ENCODE assay signal across 8 cellular contexts in the genomic region with DNA sequence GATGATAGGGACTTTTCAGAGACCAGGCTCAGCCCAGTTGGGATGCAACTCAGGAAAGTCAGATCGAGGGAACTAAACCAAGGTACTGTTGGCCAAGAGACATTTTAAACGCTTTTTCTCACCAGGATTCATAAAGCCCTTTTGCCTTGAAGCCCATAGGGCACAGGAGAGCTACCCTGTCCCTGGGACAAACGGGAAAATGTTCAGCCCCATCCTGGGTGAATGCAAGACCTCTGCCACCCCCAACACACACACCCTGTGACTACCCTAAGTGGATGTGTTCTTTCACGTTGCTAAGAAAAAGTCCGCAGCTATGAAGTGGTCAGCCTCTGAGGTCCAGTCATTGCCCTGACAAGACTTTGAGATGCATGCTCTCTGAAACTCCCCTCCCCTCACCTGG. TPM values are rescaled to one million over a fixed set of nuclear protein-coding genes. Genes with fewer than 3 reads are reported as not detected.
DNase-seq lines count a peak whose midpoint lies in the region; ATAC-seq and TF ChIP-seq lines count a peak whose summit lies in the region.
"Had no signal": no experiment of that assay in that cellular context is flagged by ENCODE, and none has a peak within 500 bp of the region (broad histone marks: within the 10 kb centered on the region; RNA-seq: fewer than 3 reads in every experiment).

No MANE protein-coding gene starts in this region.

- H3K36me3 Mint-ChIP-seq in activated CD8-positive, alpha-beta T cell treated with anti-CD3 and anti-CD28 coated beads for 36 hours (ENCODE audit: low read depth) = peaks cover 31% of the 10 kb centered on the region

- in situ Hi-C loops in KBM-7 (cut with MboI; ENCODE audit: low pct_unique_long_range_greater_than_20kb, low sequenced_read_pairs) = no loop called here

- H3K36me3 ChIP-seq in iPS-20b (ENCODE audit: insufficient read depth, low read depth, low read length) (no peaks in the 10 kb centered on the region), spleen (peaks cover 0 to 16% (median 0%) of the 10 kb centered on the region in 6 donors)

- 62 to 79% (median 65%) methylated on average over 5 of the region's 5 CpGs for WGBS in spleen, 5 donors

- ATAC-seq in activated CD8-positive, alpha-beta T cell treated with anti-CD3 and anti-CD28 coated beads for 36 hours = no peak
- no peak for ATAC-seq in GM18502 (IDR thresholded peaks at IDR 0.05; ENCODE audit: poor library complexity, unreplicated experiment)

- H3K27me3 ChIP-seq in iPS-20b (ENCODE audit: insufficient read depth, low read length) = peaks cover 73% of the 10 kb centered on the region
- no peaks in the 10 kb centered on the region for H3K27me3 ChIP-seq in spleen (replicated peaks in 1 of 7)

- no peaks in the 10 kb centered on the region for H3K9me3 Mint-ChIP-seq in activated CD8-positive, alpha-beta T cell treated with anti-CD3 and anti-CD28 coated beads for 36 hours

- H3K4me1 Mint-ChIP-seq in activated CD8-positive, alpha-beta T cell treated with anti-CD3 and anti-CD28 coated beads for 36 hours (ENCODE audit: low read depth) = peaks cover 98% of the 10 kb centered on the region

- no peak overlapping the region for H3K27ac ChIP-seq in iPS-20b (ENCODE audit: low read length)
- peak overlapping the region; percentile 86 to 96 (median 92) for H3K27ac ChIP-seq in spleen

- CTCF ChIA-PET in activated CD8-positive, alpha-beta T cell treated with anti-CD3 and anti-CD28 coated beads for 36 hours (lab: Charles Lee) = interaction anchor here (0.9 to 5.5 kb wide), 7 partner anchors 7 to 47 kb away, joined by 3 to 42 read pairs (median 6); no protein-coding TSS in a partner anchor

- POLR2A ChIA-PET in activated CD8-positive, alpha-beta T cell treated with anti-CD3 and anti-CD28 coated beads for 36 hours (lab: Charles Lee) = interaction anchor here (2.8 to 9.3 kb wide), 5 partner anchors 13 to 43 kb away, joined by 10 to 56 read pairs (median 11); no protein-coding TSS in a partner anchor

- DNase-seq in HFF-Myc (ENCODE audit: extremely low read depth, low read depth) (no peak), spleen (no peak), LoVo (ENCODE audit: low spot score) (no peak), KBM-7 (no peak)
- DNase-seq in activated CD8-positive, alpha-beta T cell treated with anti-CD3 and anti-CD28 coated beads for 36 hours = no peak
- DNase-seq: NCI-H1694 treated with DMSO at 0.1 percent for 48 hours had no signal

- TF ChIP-seq POLR2A in spleen (IDR thresholded peaks at IDR 0.05) = no peak

- H3K9ac ChIP-seq in iPS-20b (ENCODE audit: low read depth, low read length) = peak overlapping the region; percentile 50; the same call in 1 of the 2 replicates

- H3K4me1 ChIP-seq in iPS-20b (ENCODE audit: insufficient read depth, low read length) = peaks cover 26% of the 10 kb centered on the region
- H3K4me1 ChIP-seq in spleen = peaks cover 0 to 100% (median 92%) of the 10 kb centered on the region in 6 donors

- intact Hi-C loops in activated CD8-positive, alpha-beta T cell treated with anti-CD3 and anti-CD28 coated beads for 36 hours (cut with micrococcal nuclease) = no loop called here
- intact Hi-C loops in spleen (cut with DNase I; ENCODE audit: low total_unique reads) = no loop called here

- no peaks in the 10 kb centered on the region for H3K27me3 Mint-ChIP-seq in activated CD8-positive, alpha-beta T cell treated with anti-CD3 and anti-CD28 coated beads for 36 hours

- peak overlapping the region; percentile 68 for H3K4me3 Mint-ChIP-seq in activated CD8-positive, alpha-beta T cell treated with anti-CD3 and anti-CD28 coated beads for 36 hours

- H3K4me3 ChIP-seq in HFF-Myc (replicated peaks; ENCODE audit: low read depth, low read length) (peak overlapping the region; percentile 31), iPS-20b (ENCODE audit: low read length) (peak overlapping the region; percentile 63), spleen (peak overlapping the region in 2 of 8 donors; percentile 37 to 63)

- H3K9me3 ChIP-seq in iPS-20b (ENCODE audit: insufficient read depth, low read depth, low read length) (no peaks in the 10 kb centered on the region), spleen (no peaks in the 10 kb centered on the region)

- TF ChIP-seq CTCF in HFF-Myc (IDR thresholded peaks at IDR 0.05; ENCODE audit: low read depth, low read length, missing control alignments) = no peak
- no peak for TF ChIP-seq CTCF in activated CD8-positive, alpha-beta T cell treated with anti-CD3 and anti-CD28 coated beads for 36 hours (IDR thresholded peaks at IDR 0.05)
- no peak for TF ChIP-seq CTCF in spleen (IDR thresholded peaks at IDR 0.05 in 8 of 11, conservative IDR thresholded peaks at IDR 0.05 in 3 of 11)

- H3K27ac Mint-ChIP-seq in activated CD8-positive, alpha-beta T cell treated with anti-CD3 and anti-CD28 coated beads for 36 hours = peak overlapping the region; percentile 94

RNA-seq across cellular contexts. Expression of gene ITPKB, which starts 58.4 kb away (rescaled TPM):
- 10 to 100 TPM; 40.8 to 42.6 TPM for total RNA-seq in activated CD8-positive, alpha-beta T cell treated with anti-CD3 and anti-CD28 coated beads for 36 hours
- 10 to 100 TPM; 51.1 to 74.6 (median 68.2) TPM for total RNA-seq in spleen
- polyA plus RNA-seq in spleen = 10 to 100 TPM in 2 of 3 donors, 1 to 10 TPM in 1; 8.5 to 24.4 (median 11.8) TPM
